Comparison of ENCODE assay signal across 28 cellular contexts in genomic region chr4:174117445-174117844, GRCh38.
"Had no signal": no experiment of that assay in that cellular context is flagged by ENCODE, and none has a peak within 500 bp of the region (broad histone marks: within the 10 kb centered on the region; RNA-seq: fewer than 3 reads in every experiment).

No MANE protein-coding gene starts in this region.

- H3K27ac ChIP-seq: brain microvascular endothelial cell, cardiac muscle cell, Peyer's patch, RWPE1, SJSA1, VCaP had no signal

- H3K4me3 Mint-ChIP-seq: activated CD4-positive, alpha-beta memory T cell treated with anti-CD3 and anti-CD28 coated beads for 36 hours; activated CD4-positive, alpha-beta T cell treated with anti-CD3 and anti-CD28 coated beads, Interleukin-2, amount 10 ng/mL, durations not matched to agents 7 days and 5 days; activated naive CD4-positive, alpha-beta T cell treated with anti-CD3 and anti-CD28 coated beads, Interleukin-2, amount 10 ng/mL, durations not matched to agents 7 days and 5 days; activated naive CD8-positive, alpha-beta T cell treated with anti-CD3 and anti-CD28 coated beads for 36 hours; activated T-cell treated with anti-CD3 and anti-CD28 coated beads, Interleukin-2, amount 50 U/mL, for 72 hours had no signal

- H3K9me3 Mint-ChIP-seq: activated CD4-positive, alpha-beta memory T cell treated with anti-CD3 and anti-CD28 coated beads for 36 hours; activated CD4-positive, alpha-beta T cell treated with anti-CD3 and anti-CD28 coated beads, Interleukin-2, amount 10 ng/mL, durations not matched to agents 7 days and 5 days; activated naive CD4-positive, alpha-beta T cell treated with anti-CD3 and anti-CD28 coated beads, Interleukin-2, amount 10 ng/mL, durations not matched to agents 7 days and 5 days; activated naive CD8-positive, alpha-beta T cell treated with anti-CD3 and anti-CD28 coated beads for 36 hours; activated T-cell treated with anti-CD3 and anti-CD28 coated beads, Interleukin-2, amount 50 U/mL, for 72 hours; activated T-helper 2 cell treated with anti-CD3 and anti-CD28 coated beads, Interferon-gamma antibody, Interleukin-2, Interleukin-4, amounts not matched to agents 10 μg/mL and 5 μg/mL and 100 μg/mL, durations not matched to agents 14 hours and 24 hours and 36 hours had no signal

- H3K27ac Mint-ChIP-seq: activated CD4-positive, alpha-beta memory T cell treated with anti-CD3 and anti-CD28 coated beads for 36 hours; activated CD4-positive, alpha-beta T cell treated with anti-CD3 and anti-CD28 coated beads, Interleukin-2, amount 10 ng/mL, durations not matched to agents 7 days and 5 days; activated naive CD4-positive, alpha-beta T cell treated with anti-CD3 and anti-CD28 coated beads, Interleukin-2, amount 10 ng/mL, durations not matched to agents 7 days and 5 days; activated naive CD8-positive, alpha-beta T cell treated with anti-CD3 and anti-CD28 coated beads for 36 hours; activated T-cell treated with anti-CD3 and anti-CD28 coated beads, Interleukin-2, amount 50 U/mL, for 72 hours; activated T-helper 2 cell treated with anti-CD3 and anti-CD28 coated beads, Interferon-gamma antibody, Interleukin-2, Interleukin-4, amounts not matched to agents 10 μg/mL and 5 μg/mL and 100 μg/mL, durations not matched to agents 14 hours and 24 hours and 36 hours had no signal

- DNase-seq: activated CD4-positive, alpha-beta memory T cell treated with anti-CD3 and anti-CD28 coated beads for 36 hours; activated CD4-positive, alpha-beta T cell treated with anti-CD3 and anti-CD28 coated beads, Interleukin-2, amount 10 ng/mL, durations not matched to agents 7 days and 5 days; activated CD4-positive, CD25-positive, alpha-beta regulatory T cell; activated CD8-positive, alpha-beta memory T cell treated with anti-CD3 and anti-CD28 coated beads, Interleukin-2, amount 50 U/mL, for 4 hours; activated gamma-delta T cell treated with Interleukin-2 at 50 U/mL for 16 hours; activated naive CD4-positive, alpha-beta T cell treated with anti-CD3 and anti-CD28 coated beads, Interleukin-2, amount 10 ng/mL, durations not matched to agents 7 days and 5 days; activated naive CD8-positive, alpha-beta T cell treated with anti-CD3 and anti-CD28 coated beads for 36 hours; activated T-cell treated with anti-CD3 and anti-CD28 coated beads, Interleukin-2, amount 50 U/mL, for 72 hours; brain microvascular endothelial cell; MG63; MV-4-11; NCI-H1092 treated with DMSO at 0.1 percent for 48 hours; NCI-H1417 treated with DMSO at 0.1 percent for 48 hours; NCI-H1694; NCI-H2029; NCI-H2107; NCI-H2171 treated with DMSO at 0.1 percent for 48 hours; NCI-H345; NCI-H510A; NCI-H526 treated with DMSO at 0.1 percent for 48 hours; Peyer's patch; SHP77; T-helper 1 cell had no signal

- ATAC-seq: activated T-cell treated with anti-CD3 and anti-CD28 coated beads, Interleukin-2, amount 50 U/mL, for 72 hours had no signal

- H3K4me1 ChIP-seq: Peyer's patch, SJSA1 had no signal

- H3K36me3 ChIP-seq: brain microvascular endothelial cell, cardiac muscle cell, MG63, Peyer's patch, SJSA1 had no signal

- H3K36me3 Mint-ChIP-seq: activated CD4-positive, alpha-beta memory T cell treated with anti-CD3 and anti-CD28 coated beads for 36 hours; activated naive CD4-positive, alpha-beta T cell treated with anti-CD3 and anti-CD28 coated beads, Interleukin-2, amount 10 ng/mL, durations not matched to agents 7 days and 5 days; activated naive CD8-positive, alpha-beta T cell treated with anti-CD3 and anti-CD28 coated beads for 36 hours had no signal

- H3K4me1 Mint-ChIP-seq: activated CD4-positive, alpha-beta T cell treated with anti-CD3 and anti-CD28 coated beads, Interleukin-2, amount 10 ng/mL, durations not matched to agents 7 days and 5 days; activated naive CD8-positive, alpha-beta T cell treated with anti-CD3 and anti-CD28 coated beads for 36 hours had no signal

- H3K9me3 ChIP-seq: MG63, Peyer's patch, SJSA1 had no signal

- H3K27me3 ChIP-seq: brain microvascular endothelial cell, cardiac muscle cell, MG63, Peyer's patch had no signal

- H3K4me3 ChIP-seq: cardiac muscle cell, MG63, Peyer's patch, SJSA1 had no signal
